ENCODE assay signal across 1 cellular context in the genomic region with DNA sequence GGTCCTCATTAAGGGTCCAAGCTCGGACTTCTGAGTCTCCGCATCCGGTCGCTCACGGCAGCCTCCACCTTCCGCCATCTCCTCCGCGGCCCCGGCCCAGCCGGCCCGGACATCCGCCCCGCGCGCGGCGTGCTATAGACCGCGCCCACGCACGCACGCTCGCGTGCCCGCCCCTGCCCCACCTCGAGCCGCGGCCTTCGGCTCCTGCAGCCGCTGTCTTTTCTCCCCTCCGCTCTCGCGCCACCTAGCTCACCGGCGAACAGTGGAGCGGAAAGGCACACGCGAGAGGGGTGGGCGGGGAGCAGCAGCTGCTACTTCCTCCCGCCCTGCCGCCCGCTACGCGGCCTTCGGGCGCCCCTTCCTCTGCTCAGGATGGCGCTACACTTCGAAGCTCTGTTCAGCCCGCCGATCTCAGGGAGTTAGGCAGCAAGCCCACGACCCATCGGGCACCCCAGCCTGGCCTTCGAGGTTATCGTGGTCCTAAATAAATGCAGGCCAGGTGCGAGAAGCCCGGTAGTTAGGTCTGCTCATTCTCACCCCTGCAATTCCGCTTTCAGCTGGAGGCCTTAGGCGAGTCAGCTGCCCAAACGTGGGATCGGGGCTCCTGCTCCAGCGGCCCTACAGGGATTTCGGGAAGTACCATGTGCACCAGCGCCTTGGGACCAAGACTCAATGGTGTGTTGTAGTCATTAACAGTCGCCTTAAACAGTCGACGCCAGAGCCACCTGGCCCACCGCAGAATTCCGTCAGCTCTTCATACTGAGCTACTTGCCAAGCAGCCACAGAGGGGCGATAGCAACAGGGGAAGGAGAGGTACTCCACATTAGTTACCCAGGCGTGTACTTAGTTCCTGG.
TF ChIP-seq lines count a peak whose summit lies in the region.

A gene with protein sequence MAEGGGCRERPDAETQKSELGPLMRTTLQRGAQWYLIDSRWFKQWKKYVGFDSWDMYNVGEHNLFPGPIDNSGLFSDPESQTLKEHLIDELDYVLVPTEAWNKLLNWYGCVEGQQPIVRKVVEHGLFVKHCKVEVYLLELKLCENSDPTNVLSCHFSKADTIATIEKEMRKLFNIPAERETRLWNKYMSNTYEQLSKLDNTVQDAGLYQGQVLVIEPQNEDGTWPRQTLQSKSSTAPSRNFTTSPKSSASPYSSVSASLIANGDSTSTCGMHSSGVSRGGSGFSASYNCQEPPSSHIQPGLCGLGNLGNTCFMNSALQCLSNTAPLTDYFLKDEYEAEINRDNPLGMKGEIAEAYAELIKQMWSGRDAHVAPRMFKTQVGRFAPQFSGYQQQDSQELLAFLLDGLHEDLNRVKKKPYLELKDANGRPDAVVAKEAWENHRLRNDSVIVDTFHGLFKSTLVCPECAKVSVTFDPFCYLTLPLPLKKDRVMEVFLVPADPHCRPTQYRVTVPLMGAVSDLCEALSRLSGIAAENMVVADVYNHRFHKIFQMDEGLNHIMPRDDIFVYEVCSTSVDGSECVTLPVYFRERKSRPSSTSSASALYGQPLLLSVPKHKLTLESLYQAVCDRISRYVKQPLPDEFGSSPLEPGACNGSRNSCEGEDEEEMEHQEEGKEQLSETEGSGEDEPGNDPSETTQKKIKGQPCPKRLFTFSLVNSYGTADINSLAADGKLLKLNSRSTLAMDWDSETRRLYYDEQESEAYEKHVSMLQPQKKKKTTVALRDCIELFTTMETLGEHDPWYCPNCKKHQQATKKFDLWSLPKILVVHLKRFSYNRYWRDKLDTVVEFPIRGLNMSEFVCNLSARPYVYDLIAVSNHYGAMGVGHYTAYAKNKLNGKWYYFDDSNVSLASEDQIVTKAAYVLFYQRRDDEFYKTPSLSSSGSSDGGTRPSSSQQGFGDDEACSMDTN (minus strand): TSS at position 107 of the 854 bp plus-strand sequence. CDS start 29 bp downstream, at position 78.

TF ChIP-seq in HEK293, 187 proteins besides CTCF, POLR2A, EP300 and RAD21 (continued from another document):
- peak; percentile 91 for TF ChIP-seq ZNF341 (tag by site-specific recombination; IDR thresholded peaks at IDR 0.05; ENCODE audit: low read depth)
- TF ChIP-seq, protein P1, sequence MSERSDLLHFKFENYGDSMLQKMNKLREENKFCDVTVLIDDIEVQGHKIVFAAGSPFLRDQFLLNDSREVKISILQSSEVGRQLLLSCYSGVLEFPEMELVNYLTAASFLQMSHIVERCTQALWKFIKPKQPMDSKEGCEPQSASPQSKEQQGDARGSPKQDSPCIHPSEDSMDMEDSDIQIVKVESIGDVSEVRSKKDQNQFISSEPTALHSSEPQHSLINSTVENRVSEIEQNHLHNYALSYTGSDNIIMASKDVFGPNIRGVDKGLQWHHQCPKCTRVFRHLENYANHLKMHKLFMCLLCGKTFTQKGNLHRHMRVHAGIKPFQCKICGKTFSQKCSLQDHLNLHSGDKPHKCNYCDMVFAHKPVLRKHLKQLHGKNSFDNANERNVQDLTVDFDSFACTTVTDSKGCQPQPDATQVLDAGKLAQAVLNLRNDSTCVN (tag by site-specific recombination; optimal IDR thresholded peaks at IDR 0.05), result peak; percentile 95
- TF ChIP-seq, protein P2, sequence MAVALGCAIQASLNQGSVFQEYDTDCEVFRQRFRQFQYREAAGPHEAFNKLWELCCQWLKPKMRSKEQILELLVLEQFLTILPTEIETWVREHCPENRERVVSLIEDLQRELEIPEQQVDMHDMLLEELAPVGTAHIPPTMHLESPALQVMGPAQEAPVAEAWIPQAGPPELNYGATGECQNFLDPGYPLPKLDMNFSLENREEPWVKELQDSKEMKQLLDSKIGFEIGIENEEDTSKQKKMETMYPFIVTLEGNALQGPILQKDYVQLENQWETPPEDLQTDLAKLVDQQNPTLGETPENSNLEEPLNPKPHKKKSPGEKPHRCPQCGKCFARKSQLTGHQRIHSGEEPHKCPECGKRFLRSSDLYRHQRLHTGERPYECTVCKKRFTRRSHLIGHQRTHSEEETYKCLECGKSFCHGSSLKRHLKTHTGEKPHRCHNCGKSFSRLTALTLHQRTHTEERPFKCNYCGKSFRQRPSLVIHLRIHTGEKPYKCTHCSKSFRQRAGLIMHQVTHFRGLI (tag by site-specific recombination; IDR thresholded peaks at IDR 0.05), result 0 out of 2 replicates have a peak, but pooled peaks have one; percentile 31
- TF ChIP-seq ZNF24 (tag by site-specific recombination; IDR thresholded peaks at IDR 0.05), result peak; percentile 46; the same call in 1 of the 2 replicates
- no peak for TF ChIP-seq ZNF529 (tag by site-specific recombination; IDR thresholded peaks at IDR 0.05; ENCODE audit: insufficient replicate concordance)
- TF ChIP-seq ZNF501 (tag by site-specific recombination; IDR thresholded peaks at IDR 0.05), result 0 out of 2 replicates have a peak, but pooled peaks have one; percentile 43
- 0 out of 2 replicates have a peak, but pooled peaks have one; percentile 31 for TF ChIP-seq ZNF2 (tag by site-specific recombination; IDR thresholded peaks at IDR 0.05)
- peak; percentile 89 for TF ChIP-seq KLF9 (tag by site-specific recombination; IDR thresholded peaks at IDR 0.05; ENCODE audit: low read depth)
- TF ChIP-seq, protein P3, sequence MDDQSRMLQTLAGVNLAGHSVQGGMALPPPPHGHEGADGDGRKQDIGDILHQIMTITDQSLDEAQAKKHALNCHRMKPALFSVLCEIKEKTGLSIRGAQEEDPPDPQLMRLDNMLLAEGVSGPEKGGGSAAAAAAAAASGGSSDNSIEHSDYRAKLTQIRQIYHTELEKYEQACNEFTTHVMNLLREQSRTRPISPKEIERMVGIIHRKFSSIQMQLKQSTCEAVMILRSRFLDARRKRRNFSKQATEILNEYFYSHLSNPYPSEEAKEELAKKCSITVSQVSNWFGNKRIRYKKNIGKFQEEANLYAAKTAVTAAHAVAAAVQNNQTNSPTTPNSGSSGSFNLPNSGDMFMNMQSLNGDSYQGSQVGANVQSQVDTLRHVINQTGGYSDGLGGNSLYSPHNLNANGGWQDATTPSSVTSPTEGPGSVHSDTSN (CRISPR knock-in tag; IDR thresholded peaks at IDR 0.05), result peak; percentile 63; the same call in 1 of the 2 replicates
- peak; percentile 23 for TF ChIP-seq ZNF654 (tag by site-specific recombination; IDR thresholded peaks at IDR 0.05; ENCODE audit: low read depth)
- TF ChIP-seq ZFP37 (tag by site-specific recombination; IDR thresholded peaks at IDR 0.05), result no peak
- no peak for TF ChIP-seq ZNF776 (tag by site-specific recombination; IDR thresholded peaks at IDR 0.05; ENCODE audit: borderline replicate concordance)
- TF ChIP-seq SCRT2 (tag by site-specific recombination; IDR thresholded peaks at IDR 0.05), result peak; percentile 48
- TF ChIP-seq KLF7 (tag by site-specific recombination; IDR thresholded peaks at IDR 0.05; ENCODE audit: borderline replicate concordance), result 0 out of 2 replicates have a peak, but pooled peaks have one; percentile 50
- TF ChIP-seq ZNF10 (tag by site-specific recombination; IDR thresholded peaks at IDR 0.05), result peak; percentile 54; the same call in 1 of the 2 replicates
- peak; percentile 84 for TF ChIP-seq SP2 (tag by site-specific recombination; IDR thresholded peaks at IDR 0.05)
- TF ChIP-seq ZNF660 (tag by site-specific recombination; IDR thresholded peaks at IDR 0.05), result peak; percentile 76
- TF ChIP-seq REPIN1 (tag by site-specific recombination; IDR thresholded peaks at IDR 0.05; ENCODE audit: low read depth), result no peak; the same call in 1 of the 2 replicates
- no peak for TF ChIP-seq ZNF544 (tag by site-specific recombination; IDR thresholded peaks at IDR 0.05)
- peak; percentile 22; the same call in 1 of the 2 replicates for TF ChIP-seq ZNF600 (tag by site-specific recombination; IDR thresholded peaks at IDR 0.05)
- TF ChIP-seq SP3 (tag by site-specific recombination; IDR thresholded peaks at IDR 0.05), result peak; percentile 58
- no peak for TF ChIP-seq ZNF707 (tag by site-specific recombination; IDR thresholded peaks at IDR 0.05)
- TF ChIP-seq, protein P4, sequence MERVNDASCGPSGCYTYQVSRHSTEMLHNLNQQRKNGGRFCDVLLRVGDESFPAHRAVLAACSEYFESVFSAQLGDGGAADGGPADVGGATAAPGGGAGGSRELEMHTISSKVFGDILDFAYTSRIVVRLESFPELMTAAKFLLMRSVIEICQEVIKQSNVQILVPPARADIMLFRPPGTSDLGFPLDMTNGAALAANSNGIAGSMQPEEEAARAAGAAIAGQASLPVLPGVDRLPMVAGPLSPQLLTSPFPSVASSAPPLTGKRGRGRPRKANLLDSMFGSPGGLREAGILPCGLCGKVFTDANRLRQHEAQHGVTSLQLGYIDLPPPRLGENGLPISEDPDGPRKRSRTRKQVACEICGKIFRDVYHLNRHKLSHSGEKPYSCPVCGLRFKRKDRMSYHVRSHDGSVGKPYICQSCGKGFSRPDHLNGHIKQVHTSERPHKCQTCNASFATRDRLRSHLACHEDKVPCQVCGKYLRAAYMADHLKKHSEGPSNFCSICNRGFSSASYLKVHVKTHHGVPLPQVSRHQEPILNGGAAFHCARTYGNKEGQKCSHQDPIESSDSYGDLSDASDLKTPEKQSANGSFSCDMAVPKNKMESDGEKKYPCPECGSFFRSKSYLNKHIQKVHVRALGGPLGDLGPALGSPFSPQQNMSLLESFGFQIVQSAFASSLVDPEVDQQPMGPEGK (tag by site-specific recombination; IDR thresholded peaks at IDR 0.05), result peak; percentile 84
- peak; percentile 83 for TF ChIP-seq KLF1 (tag by site-specific recombination; IDR thresholded peaks at IDR 0.05)
- TF ChIP-seq YY2 (tag by site-specific recombination; IDR thresholded peaks at IDR 0.05), result 0 out of 2 replicates have a peak, but pooled peaks have one; percentile 32
- peak; percentile 9; the same call in 1 of the 2 replicates for TF ChIP-seq FEZF1 (tag by site-specific recombination; IDR thresholded peaks at IDR 0.05)
- peak; percentile 75 for TF ChIP-seq EGR2 (tag by site-specific recombination; IDR thresholded peaks at IDR 0.05; ENCODE audit: low read depth)
- TF ChIP-seq OSR2 (tag by site-specific recombination; IDR thresholded peaks at IDR 0.05), result 0 out of 2 replicates have a peak, but pooled peaks have one; percentile 12
- TF ChIP-seq ZSCAN30 (tag by site-specific recombination; IDR thresholded peaks at IDR 0.05), result peak; percentile 73; the same call in 1 of the 2 replicates
- peak; percentile 96 for TF ChIP-seq ZBTB8A (tag by site-specific recombination; IDR thresholded peaks at IDR 0.05)
